ENCODE assay signal across 13 cellular contexts in the genomic region with DNA sequence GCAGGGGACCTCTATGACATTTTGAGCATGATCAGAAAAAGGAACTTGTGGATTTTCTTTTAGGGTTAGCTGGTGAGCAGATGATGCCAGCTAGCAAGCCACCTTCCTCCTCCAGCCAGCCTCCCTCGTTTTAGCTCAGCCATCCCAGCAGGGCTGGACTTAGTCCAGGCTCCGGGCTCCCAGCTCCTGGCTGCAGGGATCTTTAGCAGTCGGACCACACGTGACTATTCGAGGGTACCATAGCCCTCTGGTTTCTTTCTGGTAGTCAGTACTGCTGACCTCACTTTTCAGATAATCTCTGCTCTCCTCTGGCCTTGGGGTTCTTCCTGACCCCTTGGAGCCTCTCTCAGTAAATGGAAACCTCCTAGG. TPM values are rescaled to one million over a fixed set of nuclear protein-coding genes. Genes with fewer than 3 reads are reported as not detected.
A peak's percentile ranks its signal among the peaks of the same experiment; 100 is the strongest.
DNase-seq lines count a peak whose midpoint lies in the region; ATAC-seq and TF ChIP-seq lines count a peak whose summit lies in the region.
"Had no signal": no experiment of that assay in that cellular context is flagged by ENCODE, and none has a peak within 500 bp of the region (broad histone marks: within the 10 kb centered on the region; RNA-seq: fewer than 3 reads in every experiment).

No MANE protein-coding gene starts in this region.

- peak overlapping the region; percentile 69 for H3K27ac ChIP-seq in CD4-positive, alpha-beta T cell (ENCODE audit: low read depth, low read length)
- no peak overlapping the region for H3K27ac ChIP-seq in mesendoderm (ENCODE audit: low read depth, low read length)

- no peaks in the 10 kb centered on the region for H3K27me3 ChIP-seq in CD4-positive, alpha-beta T cell (ENCODE audit: control insufficient read depth, insufficient read depth, low read length)
- H3K27me3 ChIP-seq in mesendoderm (ENCODE audit: insufficient read depth, low read length, poor library complexity), result no peaks in the 10 kb centered on the region
- H3K27me3 ChIP-seq: tibial nerve had no signal

- H2BK15ac ChIP-seq in mesendoderm (replicated peaks; ENCODE audit: low read depth), result no peak overlapping the region

- TF ChIP-seq CTCF in CD4-positive, alpha-beta T cell (IDR thresholded peaks at IDR 0.05), result no peak

- peaks cover 49% of the 10 kb centered on the region for H3K36me3 Mint-ChIP-seq in CD4-positive, alpha-beta T cell (ENCODE audit: low read depth)
- H3K36me3 Mint-ChIP-seq in T-helper 17 cell (ENCODE audit: low read depth), result peaks cover 6% of the 10 kb centered on the region
- H3K36me3 Mint-ChIP-seq in memory B cell, result peaks cover 13% of the 10 kb centered on the region

- H3K9me3 ChIP-seq in CD4-positive, alpha-beta T cell (ENCODE audit: control insufficient read depth, low read length), result no peaks in the 10 kb centered on the region
- H3K9me3 ChIP-seq in T-helper 17 cell (ENCODE audit: control insufficient read depth, low read length, poor library complexity, severe bottlenecking), result no peaks in the 10 kb centered on the region
- H3K9me3 ChIP-seq: tibial nerve had no signal

- H3K23ac ChIP-seq in mesendoderm (ENCODE audit: low read length), result no peak overlapping the region

- H3K4me1 ChIP-seq in mesendoderm (ENCODE audit: control insufficient read depth, low read depth, low read length), result peaks cover 9% of the 10 kb centered on the region

- no peak overlapping the region for H3K18ac ChIP-seq in mesendoderm (ENCODE audit: low read length)

- H4K8ac ChIP-seq in mesendoderm (ENCODE audit: low read depth, low read length), result no peak overlapping the region

- peak overlapping the region; percentile 98 for H3K27ac Mint-ChIP-seq in CD4-positive, alpha-beta T cell
- H3K27ac Mint-ChIP-seq in T-helper 17 cell, result peak overlapping the region; percentile 96
- H3K27ac Mint-ChIP-seq in memory B cell, result peak overlapping the region; percentile 88

- POLR2A ChIA-PET in CD4-positive, alpha-beta T cell (lab: Charles Lee), result interaction anchor here (0.6 to 7.4 kb wide), 12 partner anchors 11 to 318 kb away, joined by 3 to 69 read pairs (median 4); no protein-coding TSS in a partner anchor

- intact Hi-C loops in CD4-positive, alpha-beta T cell (cut with DNase I, micrococcal nuclease), result no loop called here

- no peak overlapping the region for H3K4ac ChIP-seq in mesendoderm (ENCODE audit: low read depth, low read length)

- H3K27me3 Mint-ChIP-seq in CD4-positive, alpha-beta T cell, result no peaks in the 10 kb centered on the region
- no peaks in the 10 kb centered on the region for H3K27me3 Mint-ChIP-seq in T-helper 17 cell
- no peaks in the 10 kb centered on the region for H3K27me3 Mint-ChIP-seq in memory B cell

- no peak overlapping the region for H3K56ac ChIP-seq in mesendoderm (ENCODE audit: low read length)

- H2BK120ac ChIP-seq in mesendoderm (ENCODE audit: low read depth, low read length), result no peak overlapping the region

- H2AK5ac ChIP-seq in mesendoderm (ENCODE audit: low read length), result no peak overlapping the region

- CTCF ChIA-PET in CD4-positive, alpha-beta T cell (lab: Charles Lee), result interaction anchor here (1.0 to 2.0 kb wide), 2 partner anchors 13 to 33 kb away, joined by 3 to 5 read pairs; no protein-coding TSS in a partner anchor

- peaks cover 80% of the 10 kb centered on the region for H3K79me2 ChIP-seq in mesendoderm (ENCODE audit: control insufficient read depth, insufficient read depth, low read length)

- no peaks in the 10 kb centered on the region for H3K36me3 ChIP-seq in mesendoderm (ENCODE audit: control insufficient read depth, insufficient read depth, low read length)
- H3K36me3 ChIP-seq: tibial nerve had no signal

- no peak overlapping the region for H4K5ac ChIP-seq in mesendoderm (ENCODE audit: low read length)

- H3K4me3 Mint-ChIP-seq in CD4-positive, alpha-beta T cell, result peak overlapping the region; percentile 79
- H3K4me3 Mint-ChIP-seq in T-helper 17 cell, result peak overlapping the region; percentile 86
- H3K4me3 Mint-ChIP-seq in memory B cell, result peak overlapping the region; percentile 61
- H3K4me3 Mint-ChIP-seq: nephron had no signal

- no CpG with 5 or more reads among the region's 5 CpGs for WGBS in mesendoderm (ENCODE audit: extremely low coverage, insufficient coverage, low lambda C conversion rate)

- H2BK5ac ChIP-seq in mesendoderm (ENCODE audit: low read length), result no peak overlapping the region

- no peak overlapping the region for H3K9ac ChIP-seq in mesendoderm (ENCODE audit: low read length)

- ATAC-seq in CD4-positive, alpha-beta T cell (ENCODE audit: poor library complexity), result no peak
- ATAC-seq in GM19452 (IDR thresholded peaks at IDR 0.05; ENCODE audit: unreplicated experiment), result peak; percentile 6
- ATAC-seq in T-helper 17 cell, result no peak
- ATAC-seq in memory B cell (ENCODE audit: low read depth), result no peak

- DNase-seq in CD4-positive, alpha-beta T cell, result no peak
- DNase-seq in T-helper 17 cell (no peak), memory B cell (ENCODE audit: low spot score in 2 of 2) (no peak), NCI-H345 treated with DMSO at 0.1 percent for 48 hours (lab: John Stamatoyannopoulos, UW; ENCODE audit: unreplicated experiment) (no peak), mesendoderm (no peak), NCI-H510A (lab: John Stamatoyannopoulos, UW) (no peak), occipital lobe (lab: John Stamatoyannopoulos, UW) (no peak)
- DNase-seq: dermis blood vessel endothelial cell; NCI-H345; stimulated activated CD4-positive, alpha-beta T cell treated with anti-CD3 and anti-CD28 coated beads, Interleukin-2, amount 100 ng/mL, for 24 hours had no signal

- H3K4me3 ChIP-seq in mesendoderm (ENCODE audit: low read length), result no peak overlapping the region
- H3K4me3 ChIP-seq: tibial nerve had no signal

- H3K4me2 ChIP-seq in mesendoderm (ENCODE audit: low read length), result no peak overlapping the region

- peaks cover 97% of the 10 kb centered on the region for H3K4me1 Mint-ChIP-seq in CD4-positive, alpha-beta T cell (ENCODE audit: low read depth)
- H3K4me1 Mint-ChIP-seq in T-helper 17 cell (peaks cover 83% of the 10 kb centered on the region), memory B cell (peaks cover 69% of the 10 kb centered on the region)

- no peaks in the 10 kb centered on the region for H3K9me3 Mint-ChIP-seq in CD4-positive, alpha-beta T cell
- H3K9me3 Mint-ChIP-seq in memory B cell, result no peaks in the 10 kb centered on the region
- H3K9me3 Mint-ChIP-seq: nephron had no signal

- H3K79me1 ChIP-seq in mesendoderm (ENCODE audit: low read length), result peaks cover 34% of the 10 kb centered on the region

RNA-seq across cellular contexts. Expression of gene NCK2, which starts 31.8 kb away (rescaled TPM):
- total RNA-seq in CD4-positive, alpha-beta T cell, result 10 to 100 TPM; 92.1 to 92.3 TPM
- total RNA-seq in T-helper 17 cell (100 to 1,000 TPM; 114 to 151 TPM), occipital lobe (86.1 TPM)
- 76.8 TPM for polyA plus RNA-seq in mesendoderm (2013, experiment 1 of 2)
- polyA plus RNA-seq in mesendoderm (2013, experiment 2 of 2), result 75.2 TPM
